ENCODE assay signal across 12 cellular contexts in genomic region chr15:95845862-95846515, GRCh38.
DNase-seq lines count a peak whose midpoint lies in the region; ATAC-seq, FAIRE-seq and TF ChIP-seq lines count a peak whose summit lies in the region.
"Had no signal": no experiment of that assay in that cellular context is flagged by ENCODE, and none has a peak within 500 bp of the region (broad histone marks: within the 10 kb centered on the region; RNA-seq: fewer than 3 reads in every experiment).

No MANE protein-coding gene starts in this region.

- intact Hi-C loops in left cardiac atrium (cut with DNase I), result no loop called here

- DNase-seq in astrocyte (ENCODE audit: low read depth) (no peak), left cardiac atrium (peak; percentile 35), smooth muscle cell of the brain vasculature (ENCODE audit: low read depth, low spot score) (peak; percentile 78), NCI-H146 treated with DMSO at 0.1 percent for 48 hours (lab: John Stamatoyannopoulos, UW; ENCODE audit: unreplicated experiment) (no peak)
- DNase-seq in activated CD4-positive, alpha-beta T cell treated with anti-CD3 and anti-CD28 coated beads for 4 hours, result no peak
- DNase-seq: activated CD4-positive, alpha-beta memory T cell treated with anti-CD3 and anti-CD28 coated beads for 36 hours; activated naive CD8-positive, alpha-beta T cell treated with anti-CD3 and anti-CD28 coated beads, Interleukin-2, amount 10 ng/mL, durations not matched to agents 7 days and 5 days; natural killer cell; NCI-H146; stimulated activated naive B cell treated with anti-CD40 and anti-IgM and Interleukin-4, amounts not matched to agents 10 μg/mL and 1 μg/mL and 100 μg/mL, for 72 hours had no signal

- H3K36me3 Mint-ChIP-seq in astrocyte (ENCODE audit: low read depth, unreplicated experiment), result no peaks in the 10 kb centered on the region
- H3K36me3 Mint-ChIP-seq: activated CD4-positive, alpha-beta memory T cell treated with anti-CD3 and anti-CD28 coated beads for 36 hours; natural killer cell; stimulated activated naive B cell treated with anti-CD40 and anti-IgM and Interleukin-4, amounts not matched to agents 10 μg/mL and 1 μg/mL and 100 μg/mL, for 72 hours had no signal

- no peaks in the 10 kb centered on the region for H3K27me3 Mint-ChIP-seq in astrocyte (ENCODE audit: low read depth, unreplicated experiment)
- H3K27me3 Mint-ChIP-seq: activated CD4-positive, alpha-beta memory T cell treated with anti-CD3 and anti-CD28 coated beads for 36 hours had no signal

- H4K20me1 ChIP-seq in astrocyte (ENCODE audit: insufficient read depth, low read length), result no peaks in the 10 kb centered on the region

- H3K36me3 ChIP-seq in astrocyte (ENCODE audit: insufficient read depth, low read length), result no peaks in the 10 kb centered on the region

- H3K4me3 Mint-ChIP-seq in astrocyte (ENCODE audit: unreplicated experiment), result no peak overlapping the region
- H3K4me3 Mint-ChIP-seq: activated CD4-positive, alpha-beta memory T cell treated with anti-CD3 and anti-CD28 coated beads for 36 hours; activated naive CD8-positive, alpha-beta T cell treated with anti-CD3 and anti-CD28 coated beads, Interleukin-2, amount 10 ng/mL, durations not matched to agents 7 days and 5 days; natural killer cell; stimulated activated naive B cell treated with anti-CD40 and anti-IgM and Interleukin-4, amounts not matched to agents 10 μg/mL and 1 μg/mL and 100 μg/mL, for 72 hours had no signal

- H3K4me1 Mint-ChIP-seq in astrocyte (ENCODE audit: low read depth, unreplicated experiment), result peaks cover 5% of the 10 kb centered on the region
- H3K4me1 Mint-ChIP-seq: stimulated activated naive B cell treated with anti-CD40 and anti-IgM and Interleukin-4, amounts not matched to agents 10 μg/mL and 1 μg/mL and 100 μg/mL, for 72 hours had no signal

- no peak overlapping the region for H2AFZ ChIP-seq in astrocyte (ENCODE audit: low read depth, low read length)

- H3K9ac ChIP-seq in astrocyte (ENCODE audit: low read length), result no peak overlapping the region

- H3K9me3 Mint-ChIP-seq in astrocyte (ENCODE audit: unreplicated experiment), result no peaks in the 10 kb centered on the region
- H3K9me3 Mint-ChIP-seq: natural killer cell had no signal

- ATAC-seq in HG02610 (IDR thresholded peaks at IDR 0.05; ENCODE audit: unreplicated experiment) (peak; percentile 27), left cardiac atrium (peak in 1 of 2 donors; percentile 67), GM21576 (IDR thresholded peaks at IDR 0.05; ENCODE audit: unreplicated experiment) (no peak)
- ATAC-seq: natural killer cell; stimulated activated naive B cell treated with anti-CD40 and anti-IgM and Interleukin-4, amounts not matched to agents 10 μg/mL and 1 μg/mL and 100 μg/mL, for 72 hours had no signal

- H3K4me2 ChIP-seq in astrocyte (ENCODE audit: low read length), result no peak overlapping the region

- peak overlapping the region; percentile 54 for H3K27ac Mint-ChIP-seq in astrocyte (ENCODE audit: unreplicated experiment)
- H3K27ac Mint-ChIP-seq: activated CD4-positive, alpha-beta memory T cell treated with anti-CD3 and anti-CD28 coated beads for 36 hours; activated naive CD8-positive, alpha-beta T cell treated with anti-CD3 and anti-CD28 coated beads, Interleukin-2, amount 10 ng/mL, durations not matched to agents 7 days and 5 days; natural killer cell; stimulated activated naive B cell treated with anti-CD40 and anti-IgM and Interleukin-4, amounts not matched to agents 10 μg/mL and 1 μg/mL and 100 μg/mL, for 72 hours had no signal

- H3K27me3 ChIP-seq in astrocyte (ENCODE audit: insufficient read depth, low read length), result no peaks in the 10 kb centered on the region

- TF ChIP-seq CTCF in astrocyte (IDR thresholded peaks at IDR 0.05; ENCODE audit: insufficient read depth, low read depth, low read length), result no peak

- no peak overlapping the region for H3K27ac ChIP-seq in astrocyte (ENCODE audit: low read depth, low read length)

- no peaks in the 10 kb centered on the region for H3K79me2 ChIP-seq in astrocyte (ENCODE audit: insufficient read depth, low read length)

- FAIRE-seq in astrocyte (lab: Jason Lieb, UNC), result no peak

- no peak overlapping the region for H3K4me3 ChIP-seq in astrocyte (ENCODE audit: insufficient read depth, low read depth, low read length)

- H3K4me1 ChIP-seq in astrocyte (ENCODE audit: insufficient read depth, low read length), result peaks cover 6% of the 10 kb centered on the region

- H3K9me3 ChIP-seq in astrocyte (ENCODE audit: insufficient read depth, low read depth, low read length), result no peaks in the 10 kb centered on the region

Comparison
In these comparisons a context has a peak if more than half of its experiments do, and no peak if none do; other contexts are left out.
1. DNase-seq: peak in left cardiac atrium (single experiment) and smooth muscle cell of the brain vasculature (single experiment); none in astrocyte (single experiment), NCI-H146 treated with DMSO at 0.1 percent for 48 hours (single experiment) and activated CD4-positive, alpha-beta T cell treated with anti-CD3 and anti-CD28 coated beads for 4 hours (0 of 2).